In the genomic region with DNA sequence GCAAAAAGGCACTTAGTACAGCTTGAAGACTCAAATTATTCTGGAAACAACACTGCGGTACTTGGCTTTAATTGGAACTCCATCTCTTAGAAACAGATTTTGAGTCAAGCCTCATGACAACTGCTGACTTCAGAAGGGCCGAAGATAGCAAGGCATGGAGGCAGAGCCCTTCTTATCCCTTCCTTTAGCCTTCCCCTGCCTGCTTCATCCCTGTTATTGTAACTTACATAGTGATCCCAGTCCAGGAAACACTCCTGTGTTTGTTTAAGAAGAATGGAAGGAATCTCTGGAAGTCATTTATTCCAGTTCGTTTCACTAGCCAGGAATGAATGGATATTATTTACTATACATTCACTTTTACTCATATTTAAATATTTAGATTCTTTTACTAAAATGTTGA, we compare ENCODE assay signal across 3 cellular contexts.
TF ChIP-seq lines count a peak whose summit lies in the region.

No MANE protein-coding gene starts in this region.

TF ChIP-seq in IMR-90, 13 proteins besides CTCF, POLR2A, EP300 and RAD21:
- TF ChIP-seq USF2 (IDR thresholded peaks at IDR 0.05; ENCODE audit: low read depth, low read length) (no peak), SMC3 (IDR thresholded peaks at IDR 0.05; ENCODE audit: low read depth, low read length) (no peak)

TF ChIP-seq in endothelial cell of umbilical vein, 7 proteins besides CTCF, POLR2A, EP300 and RAD21:
- TF ChIP-seq MYC (IDR thresholded peaks at IDR 0.05; ENCODE audit: low read depth, low read length): no peak

TF ChIP-seq in WTC11, 78 proteins besides CTCF, POLR2A, EP300 and RAD21:
- TF ChIP-seq ZNF671 (CRISPR knock-in tag; IDR thresholded peaks at IDR 0.05) (no peak), STAT6 (CRISPR knock-in tag; conservative IDR thresholded peaks at IDR 0.05; ENCODE audit: low read depth) (no peak), MAX (CRISPR knock-in tag; IDR thresholded peaks at IDR 0.05) (no peak), JUN (CRISPR knock-in tag; IDR thresholded peaks at IDR 0.05) (no peak), HMGA2 (CRISPR knock-in tag; IDR thresholded peaks at IDR 0.05) (no peak), RELA (CRISPR knock-in tag; IDR thresholded peaks at IDR 0.05; ENCODE audit: borderline replicate concordance) (no peak), ATF2 (CRISPR knock-in tag; IDR thresholded peaks at IDR 0.05; ENCODE audit: borderline replicate concordance, low read depth) (no peak), E2F1 (CRISPR knock-in tag; IDR thresholded peaks at IDR 0.05) (no peak), MYBL2 (CRISPR knock-in tag; IDR thresholded peaks at IDR 0.05) (no peak), NFATC4 (CRISPR knock-in tag; IDR thresholded peaks at IDR 0.05) (no peak)
- TF ChIP-seq, protein P1, sequence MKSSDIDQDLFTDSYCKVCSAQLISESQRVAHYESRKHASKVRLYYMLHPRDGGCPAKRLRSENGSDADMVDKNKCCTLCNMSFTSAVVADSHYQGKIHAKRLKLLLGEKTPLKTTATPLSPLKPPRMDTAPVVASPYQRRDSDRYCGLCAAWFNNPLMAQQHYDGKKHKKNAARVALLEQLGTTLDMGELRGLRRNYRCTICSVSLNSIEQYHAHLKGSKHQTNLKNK (CRISPR knock-in tag; IDR thresholded peaks at IDR 0.05): no peak
- TF ChIP-seq, protein P2, sequence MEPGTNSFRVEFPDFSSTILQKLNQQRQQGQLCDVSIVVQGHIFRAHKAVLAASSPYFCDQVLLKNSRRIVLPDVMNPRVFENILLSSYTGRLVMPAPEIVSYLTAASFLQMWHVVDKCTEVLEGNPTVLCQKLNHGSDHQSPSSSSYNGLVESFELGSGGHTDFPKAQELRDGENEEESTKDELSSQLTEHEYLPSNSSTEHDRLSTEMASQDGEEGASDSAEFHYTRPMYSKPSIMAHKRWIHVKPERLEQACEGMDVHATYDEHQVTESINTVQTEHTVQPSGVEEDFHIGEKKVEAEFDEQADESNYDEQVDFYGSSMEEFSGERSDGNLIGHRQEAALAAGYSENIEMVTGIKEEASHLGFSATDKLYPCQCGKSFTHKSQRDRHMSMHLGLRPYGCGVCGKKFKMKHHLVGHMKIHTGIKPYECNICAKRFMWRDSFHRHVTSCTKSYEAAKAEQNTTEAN (CRISPR knock-in tag; IDR thresholded peaks at IDR 0.05): no peak
- TF ChIP-seq, protein P3, sequence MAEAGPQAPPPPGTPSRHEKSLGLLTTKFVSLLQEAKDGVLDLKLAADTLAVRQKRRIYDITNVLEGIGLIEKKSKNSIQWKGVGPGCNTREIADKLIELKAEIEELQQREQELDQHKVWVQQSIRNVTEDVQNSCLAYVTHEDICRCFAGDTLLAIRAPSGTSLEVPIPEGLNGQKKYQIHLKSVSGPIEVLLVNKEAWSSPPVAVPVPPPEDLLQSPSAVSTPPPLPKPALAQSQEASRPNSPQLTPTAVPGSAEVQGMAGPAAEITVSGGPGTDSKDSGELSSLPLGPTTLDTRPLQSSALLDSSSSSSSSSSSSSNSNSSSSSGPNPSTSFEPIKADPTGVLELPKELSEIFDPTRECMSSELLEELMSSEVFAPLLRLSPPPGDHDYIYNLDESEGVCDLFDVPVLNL (CRISPR knock-in tag; IDR thresholded peaks at IDR 0.05; ENCODE audit: borderline replicate concordance, low read depth): no peak
